1 cellular context compared by ENCODE assay signal in genomic region chr7:39741942-39742623, GRCh38.
TF ChIP-seq lines count a peak whose summit lies in the region.

No MANE protein-coding gene starts in this region.

TF ChIP-seq in GM23338, 12 proteins besides CTCF, POLR2A, EP300 and RAD21 (continued from another document):
- TF ChIP-seq ZNF114 (CRISPR knock-in tag; IDR thresholded peaks at IDR 0.05): no peak
- TF ChIP-seq JUNB (IDR thresholded peaks at IDR 0.05; ENCODE audit: unreplicated experiment): no peak
- TF ChIP-seq, protein P1, sequence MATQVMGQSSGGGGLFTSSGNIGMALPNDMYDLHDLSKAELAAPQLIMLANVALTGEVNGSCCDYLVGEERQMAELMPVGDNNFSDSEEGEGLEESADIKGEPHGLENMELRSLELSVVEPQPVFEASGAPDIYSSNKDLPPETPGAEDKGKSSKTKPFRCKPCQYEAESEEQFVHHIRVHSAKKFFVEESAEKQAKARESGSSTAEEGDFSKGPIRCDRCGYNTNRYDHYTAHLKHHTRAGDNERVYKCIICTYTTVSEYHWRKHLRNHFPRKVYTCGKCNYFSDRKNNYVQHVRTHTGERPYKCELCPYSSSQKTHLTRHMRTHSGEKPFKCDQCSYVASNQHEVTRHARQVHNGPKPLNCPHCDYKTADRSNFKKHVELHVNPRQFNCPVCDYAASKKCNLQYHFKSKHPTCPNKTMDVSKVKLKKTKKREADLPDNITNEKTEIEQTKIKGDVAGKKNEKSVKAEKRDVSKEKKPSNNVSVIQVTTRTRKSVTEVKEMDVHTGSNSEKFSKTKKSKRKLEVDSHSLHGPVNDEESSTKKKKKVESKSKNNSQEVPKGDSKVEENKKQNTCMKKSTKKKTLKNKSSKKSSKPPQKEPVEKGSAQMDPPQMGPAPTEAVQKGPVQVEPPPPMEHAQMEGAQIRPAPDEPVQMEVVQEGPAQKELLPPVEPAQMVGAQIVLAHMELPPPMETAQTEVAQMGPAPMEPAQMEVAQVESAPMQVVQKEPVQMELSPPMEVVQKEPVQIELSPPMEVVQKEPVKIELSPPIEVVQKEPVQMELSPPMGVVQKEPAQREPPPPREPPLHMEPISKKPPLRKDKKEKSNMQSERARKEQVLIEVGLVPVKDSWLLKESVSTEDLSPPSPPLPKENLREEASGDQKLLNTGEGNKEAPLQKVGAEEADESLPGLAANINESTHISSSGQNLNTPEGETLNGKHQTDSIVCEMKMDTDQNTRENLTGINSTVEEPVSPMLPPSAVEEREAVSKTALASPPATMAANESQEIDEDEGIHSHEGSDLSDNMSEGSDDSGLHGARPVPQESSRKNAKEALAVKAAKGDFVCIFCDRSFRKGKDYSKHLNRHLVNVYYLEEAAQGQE (IDR thresholded peaks at IDR 0.05; ENCODE audit: unreplicated experiment): no peak
- TF ChIP-seq, protein P2, sequence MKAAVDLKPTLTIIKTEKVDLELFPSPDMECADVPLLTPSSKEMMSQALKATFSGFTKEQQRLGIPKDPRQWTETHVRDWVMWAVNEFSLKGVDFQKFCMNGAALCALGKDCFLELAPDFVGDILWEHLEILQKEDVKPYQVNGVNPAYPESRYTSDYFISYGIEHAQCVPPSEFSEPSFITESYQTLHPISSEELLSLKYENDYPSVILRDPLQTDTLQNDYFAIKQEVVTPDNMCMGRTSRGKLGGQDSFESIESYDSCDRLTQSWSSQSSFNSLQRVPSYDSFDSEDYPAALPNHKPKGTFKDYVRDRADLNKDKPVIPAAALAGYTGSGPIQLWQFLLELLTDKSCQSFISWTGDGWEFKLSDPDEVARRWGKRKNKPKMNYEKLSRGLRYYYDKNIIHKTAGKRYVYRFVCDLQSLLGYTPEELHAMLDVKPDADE (IDR thresholded peaks at IDR 0.05): no peak
- TF ChIP-seq STAT1 (IDR thresholded peaks at IDR 0.05; ENCODE audit: unreplicated experiment): no peak
- TF ChIP-seq NANOG (IDR thresholded peaks at IDR 0.05; ENCODE audit: borderline replicate concordance): no peak
- no peak for TF ChIP-seq ZNF331 (CRISPR knock-in tag; IDR thresholded peaks at IDR 0.05; ENCODE audit: low read depth)
- no peak for TF ChIP-seq EZH2phosphoT487 (IDR thresholded peaks at IDR 0.05; ENCODE audit: unreplicated experiment)
- no peak for TF ChIP-seq POLR2AphosphoS5 (IDR thresholded peaks at IDR 0.05; ENCODE audit: low read depth)
- no peak for TF ChIP-seq EZH2 (IDR thresholded peaks at IDR 0.05; ENCODE audit: low read depth, unreplicated experiment)
- TF ChIP-seq CREB1 (CRISPR knock-in tag; IDR thresholded peaks at IDR 0.05; ENCODE audit: low read depth): no peak
